Comparison of ENCODE assay signal across 12 cellular contexts in the genomic region with DNA sequence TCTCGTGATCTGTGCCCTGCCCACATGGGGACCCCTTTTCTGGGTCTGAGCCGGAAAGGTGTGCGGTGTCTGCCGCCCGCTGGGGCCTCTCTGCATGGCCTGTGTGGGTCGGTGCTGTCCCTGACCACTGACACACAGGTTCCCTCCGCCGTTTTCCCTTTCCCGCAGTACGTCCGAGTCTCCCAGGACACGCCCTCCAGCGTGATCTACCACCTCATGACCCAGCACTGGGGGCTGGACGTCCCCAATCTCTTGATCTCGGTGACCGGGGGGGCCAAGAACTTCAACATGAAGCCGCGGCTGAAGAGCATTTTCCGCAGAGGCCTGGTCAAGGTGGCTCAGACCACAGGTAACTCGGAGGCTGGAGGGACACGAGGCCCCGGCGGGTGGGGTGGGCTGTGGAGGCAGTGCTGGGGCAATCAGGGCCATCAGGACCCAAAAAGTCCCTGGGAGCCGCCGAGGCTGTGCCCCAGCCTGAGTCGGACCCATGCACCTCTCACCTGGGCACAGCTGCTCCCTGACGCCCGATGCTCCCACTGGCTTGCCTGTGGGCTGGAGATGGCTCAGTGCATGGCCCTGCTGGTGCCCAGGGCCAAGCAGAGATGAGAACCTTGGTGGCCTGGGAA.
"Had no signal": no experiment of that assay in that cellular context is flagged by ENCODE, and none has a peak within 500 bp of the region (broad histone marks: within the 10 kb centered on the region; RNA-seq: fewer than 3 reads in every experiment).

No MANE protein-coding gene starts in this region.

- H3K4me1 ChIP-seq: psoas muscle had no signal

- H3K27me3 Mint-ChIP-seq: activated CD4-positive, alpha-beta T cell treated with anti-CD3 and anti-CD28 coated beads, Interleukin-2, amount 10 ng/mL, durations not matched to agents 24 days and 14 days had no signal

- ATAC-seq: activated CD8-positive, alpha-beta T cell treated with anti-CD3 and anti-CD28 coated beads, Interleukin-2, amount 10 ng/mL, durations not matched to agents 7 days and 5 days; psoas muscle; right lobe of liver had no signal

- H3K36me3 ChIP-seq: esophagus muscularis mucosa, right lobe of liver, thyroid gland had no signal

- H3K9me3 ChIP-seq: psoas muscle, right lobe of liver, thyroid gland had no signal

- H3K4me3 Mint-ChIP-seq: activated CD4-positive, alpha-beta T cell treated with anti-CD3 and anti-CD28 coated beads, Interleukin-2, amount 10 ng/mL, durations not matched to agents 24 days and 14 days; activated CD8-positive, alpha-beta T cell treated with anti-CD3 and anti-CD28 coated beads, Interleukin-2, amount 10 ng/mL, durations not matched to agents 7 days and 5 days; activated naive CD4-positive, alpha-beta T cell treated with anti-CD3 and anti-CD28 coated beads for 36 hours; nephron had no signal

- H3K4me1 Mint-ChIP-seq: nephron had no signal

- H3K27ac ChIP-seq: esophagus muscularis mucosa, psoas muscle, right lobe of liver, thyroid gland had no signal

- H3K4me3 ChIP-seq: esophagus muscularis mucosa, psoas muscle, right lobe of liver, thyroid gland had no signal

- H3K27ac Mint-ChIP-seq: activated CD4-positive, alpha-beta T cell treated with anti-CD3 and anti-CD28 coated beads, Interleukin-2, amount 10 ng/mL, durations not matched to agents 24 days and 14 days; activated CD8-positive, alpha-beta T cell treated with anti-CD3 and anti-CD28 coated beads, Interleukin-2, amount 10 ng/mL, durations not matched to agents 7 days and 5 days; activated naive CD4-positive, alpha-beta T cell treated with anti-CD3 and anti-CD28 coated beads for 36 hours; nephron had no signal

- DNase-seq: activated CD4-positive, alpha-beta T cell treated with anti-CD3 and anti-CD28 coated beads, Interleukin-2, amount 10 ng/mL, durations not matched to agents 24 days and 14 days; activated CD4-positive, CD25-positive, alpha-beta regulatory T cell; activated CD8-positive, alpha-beta memory T cell treated with anti-CD3 and anti-CD28 coated beads, Interleukin-2, amount 50 U/mL, for 4 hours; activated CD8-positive, alpha-beta T cell treated with anti-CD3 and anti-CD28 coated beads, Interleukin-2, amount 10 ng/mL, durations not matched to agents 7 days and 5 days; activated naive CD4-positive, alpha-beta T cell treated with anti-CD3 and anti-CD28 coated beads for 36 hours; mesendoderm; psoas muscle; stimulated activated CD4-positive, alpha-beta T cell treated with anti-CD3 and anti-CD28 coated beads, Interleukin-1b, Interleukin-23, amount 100 ng/mL, for 48 hours; thyroid gland had no signal

- H3K27me3 ChIP-seq: right lobe of liver, thyroid gland had no signal
